In the genomic region with DNA sequence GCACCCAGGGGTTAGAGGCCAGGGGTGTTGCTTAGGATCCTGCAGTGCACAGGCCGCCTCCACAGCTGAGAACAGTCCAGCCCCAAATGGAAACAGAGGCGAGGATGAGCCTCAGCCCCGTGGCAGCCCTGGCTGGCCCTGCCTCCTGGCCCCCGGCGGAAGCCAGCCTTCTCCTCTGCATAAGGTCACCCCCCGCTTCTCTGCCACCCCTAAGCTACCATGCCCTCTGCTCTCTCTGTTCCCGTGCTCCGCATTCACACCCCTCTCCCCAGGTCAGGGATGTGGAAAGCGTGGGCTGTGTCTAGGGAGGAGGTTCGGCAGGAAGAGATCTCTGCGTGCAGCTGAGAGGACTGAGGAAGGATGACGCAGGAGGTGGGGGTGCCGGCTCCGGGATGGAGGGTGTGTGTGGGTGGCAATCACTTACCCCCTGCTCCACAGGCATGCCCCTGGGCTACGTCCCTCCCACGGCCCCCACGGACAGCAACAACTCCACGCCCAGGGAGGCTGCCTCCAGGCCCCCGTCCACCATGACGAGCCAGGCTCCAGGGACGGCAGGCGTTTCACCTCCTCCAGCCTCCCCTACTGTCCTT, we compare ENCODE assay signal across 8 cellular contexts. TPM values are rescaled to one million over a fixed set of nuclear protein-coding genes. Genes with fewer than 3 reads are reported as not detected.
A peak's percentile ranks its signal among the peaks of the same experiment; 100 is the strongest.
DNase-seq lines count a peak whose midpoint lies in the region; ATAC-seq and TF ChIP-seq lines count a peak whose summit lies in the region.
"Had no signal": no experiment of that assay in that cellular context is flagged by ENCODE, and none has a peak within 500 bp of the region (broad histone marks: within the 10 kb centered on the region; RNA-seq: fewer than 3 reads in every experiment).

No MANE protein-coding gene starts in this region.

- intact Hi-C loops in right lobe of liver (cut with DNase I), result loop anchor here in 1 of 2 donors (10.0 kb wide), 1 partner anchor 349 kb away; the partner anchor contains the start of gene TNNT1

- no peaks in the 10 kb centered on the region for H3K4me1 ChIP-seq in right lobe of liver

- H3K36me3 ChIP-seq in right lobe of liver, result no peaks in the 10 kb centered on the region

- H3K27me3 ChIP-seq in right lobe of liver, result no peaks in the 10 kb centered on the region

- peak overlapping the region in 1 of 3 donors; percentile 43 for H3K27ac ChIP-seq in right lobe of liver

- in situ Hi-C loops in GM13976 (cut with MboI; ENCODE audit: low sequenced_read_pairs, unreplicated experiment), result no loop called here

- no peaks in the 10 kb centered on the region for H3K9me3 ChIP-seq in right lobe of liver

- TF ChIP-seq CTCF in AG09309 (IDR thresholded peaks at IDR 0.05; ENCODE audit: control insufficient read depth, insufficient read depth, low read depth, low read length, missing control alignments) (no peak), WI38 (IDR thresholded peaks at IDR 0.05; ENCODE audit: low read depth, low read length) (no peak), right lobe of liver (IDR thresholded peaks at IDR 0.05) (no peak), GM13976 (IDR thresholded peaks at IDR 0.05; ENCODE audit: borderline replicate concordance, control extremely low read depth, extremely low read depth, insufficient read depth, missing control alignments) (no peak)

- TF ChIP-seq POLR2A in right lobe of liver (IDR thresholded peaks at IDR 0.05), result no peak

- WGBS in right lobe of liver (ENCODE audit: insufficient coverage, low coverage, low lambda C conversion rate, missing lambda C conversion rate), result 17% methylated on average over 5 of the region's 22 CpGs

- no peak for DNase-seq in AG09309 (ENCODE audit: low read depth)
- no peak for DNase-seq in right lobe of liver
- no peak for DNase-seq in Ammon's horn (ENCODE audit: low spot score)
- no peak for DNase-seq in GM13976 (ENCODE audit: low spot score)
- DNase-seq in stimulated activated CD4-positive, alpha-beta T cell treated with anti-CD3 and anti-CD28 coated beads, Interleukin-4, amount 100 ng/mL, for 24 hours, result no peak
- DNase-seq: NCI-H1694 treated with DMSO at 0.1 percent for 48 hours had no signal

- ATAC-seq in right lobe of liver, result peak; percentile 17 to 69 (median 32)
- ATAC-seq: GM23338 had no signal

- H3K4me3 ChIP-seq in AG09309 (ENCODE audit: control insufficient read depth, low read depth, low read length), result peak overlapping the region; percentile 50
- H3K4me3 ChIP-seq in WI38 (ENCODE audit: low read depth, low read length), result peak overlapping the region; percentile 28
- H3K4me3 ChIP-seq in right lobe of liver, result peak overlapping the region; percentile 12 to 19 (median 16)
- H3K4me3 ChIP-seq: GM23338 had no signal

RNA-seq across cellular contexts. Expression of gene SSC5D, which starts 6.0 kb away (rescaled TPM):
- total RNA-seq in right lobe of liver, result 1 to 10 TPM in 4 of 6 experiments, under 1 TPM in 2; 0.35 to 1.6 (median 1.2) TPM

RNA-seq across cellular contexts. Expression of gene NAT14, which starts 9.3 kb away (rescaled TPM):
- total RNA-seq in right lobe of liver, result 1 to 10 TPM; 2.5 to 6.0 (median 3.9) TPM

RNA-seq across cellular contexts. Expression of gene ZNF628, which starts 17.9 kb away (rescaled TPM):
- total RNA-seq in right lobe of liver, result 1 to 10 TPM; 3.4 to 9.2 (median 4.4) TPM

RNA-seq across cellular contexts. Expression of gene C19orf85, which starts 29.7 kb away (rescaled TPM):
- total RNA-seq in right lobe of liver, result not detected

RNA-seq across cellular contexts. Expression of gene ISOC2, which starts 32.8 kb away (rescaled TPM):
- 100 to 1,000 TPM in 3 of 6 experiments, 10 to 100 TPM in 3; 69.4 to 222 (median 100) TPM for total RNA-seq in right lobe of liver
